In genomic region chrX:71911731-71912050, GRCh38 we compare ENCODE assay signal across 9 cellular contexts. TPM values are rescaled to one million over a fixed set of nuclear protein-coding genes. Genes with fewer than 3 reads are reported as not detected.
DNase-seq lines count a peak whose midpoint lies in the region; ATAC-seq and TF ChIP-seq lines count a peak whose summit lies in the region.
"Had no signal": no experiment of that assay in that cellular context is flagged by ENCODE, and none has a peak within 500 bp of the region (broad histone marks: within the 10 kb centered on the region; RNA-seq: fewer than 3 reads in every experiment).

No MANE protein-coding gene starts in this region.

- CTCF ChIA-PET in T-cell (lab: Charles Lee) = interaction anchor here (0.6 to 0.7 kb wide), 2 partner anchors 729 to 1333 kb away, joined by 3 to 13 read pairs; no protein-coding TSS in a partner anchor
- CTCF ChIA-PET in activated CD4-positive, alpha-beta T cell treated with anti-CD3 and anti-CD28 coated beads, Interleukin-2, amount 10 ng/mL, durations not matched to agents 7 days and 5 days (lab: Charles Lee) = no interaction called here

- H3K9me3 ChIP-seq in cardiac muscle cell (ENCODE audit: low read depth) = no peaks in the 10 kb centered on the region
- H3K9me3 ChIP-seq: SJCRH30 had no signal

- peaks cover 0 to 4% (median 4%) of the 10 kb centered on the region in 3 donors for H3K4me1 Mint-ChIP-seq in T-cell
- H3K4me1 Mint-ChIP-seq in activated CD4-positive, alpha-beta T cell treated with anti-CD3 and anti-CD28 coated beads, Interleukin-2, amount 10 ng/mL, durations not matched to agents 7 days and 5 days = peaks cover 2% of the 10 kb centered on the region

- H3K4me3 ChIP-seq in cardiac muscle cell (peak overlapping the region; percentile 69), retinal pigment epithelial cell (ENCODE audit: low read length) (peak overlapping the region; percentile 41)
- H3K4me3 ChIP-seq: SJCRH30 had no signal

- peaks cover 39 to 52% of the 10 kb centered on the region in 2 donors for H3K27me3 Mint-ChIP-seq in T-cell
- H3K27me3 Mint-ChIP-seq in activated CD4-positive, alpha-beta T cell treated with anti-CD3 and anti-CD28 coated beads, Interleukin-2, amount 10 ng/mL, durations not matched to agents 7 days and 5 days = peaks cover 45% of the 10 kb centered on the region

- H3K4me1 ChIP-seq in cardiac muscle cell (ENCODE audit: low read depth) = peaks cover 4% of the 10 kb centered on the region
- H3K4me1 ChIP-seq: SJCRH30 had no signal

- H3K4me3 Mint-ChIP-seq in T-cell = peak overlapping the region; percentile 25 to 59 (median 45)
- no peak overlapping the region for H3K4me3 Mint-ChIP-seq in activated CD4-positive, alpha-beta T cell treated with anti-CD3 and anti-CD28 coated beads, Interleukin-2, amount 10 ng/mL, durations not matched to agents 7 days and 5 days

- no peaks in the 10 kb centered on the region for H3K9me3 Mint-ChIP-seq in T-cell
- no peaks in the 10 kb centered on the region for H3K9me3 Mint-ChIP-seq in activated CD4-positive, alpha-beta T cell treated with anti-CD3 and anti-CD28 coated beads, Interleukin-2, amount 10 ng/mL, durations not matched to agents 7 days and 5 days

- TF ChIP-seq CTCF in cardiac muscle cell (IDR thresholded peaks at IDR 0.05; ENCODE audit: low read depth, low read length) = no peak
- no peak for TF ChIP-seq CTCF in retinal pigment epithelial cell (conservative IDR thresholded peaks at IDR 0.05; ENCODE audit: low read depth, low read length)

- H3K27ac Mint-ChIP-seq in T-cell = no peak overlapping the region
- no peak overlapping the region for H3K27ac Mint-ChIP-seq in activated CD4-positive, alpha-beta T cell treated with anti-CD3 and anti-CD28 coated beads, Interleukin-2, amount 10 ng/mL, durations not matched to agents 7 days and 5 days

- POLR2A ChIA-PET in T-cell (lab: Charles Lee) = no interaction called here
- POLR2A ChIA-PET in activated CD4-positive, alpha-beta T cell treated with anti-CD3 and anti-CD28 coated beads, Interleukin-2, amount 10 ng/mL, durations not matched to agents 7 days and 5 days (lab: Charles Lee) = no interaction called here

- ATAC-seq in T-cell (replicated peaks in 1 of 4) = peak in 1 of 4 experiments; percentile 16

- DNase-seq in COLO668 (lab: John Stamatoyannopoulos, UW; ENCODE audit: unreplicated experiment) (peak; percentile 1), T-cell (no peak), cardiac muscle cell (ENCODE audit: low read depth in 1 of 2, low spot score in 1 of 2) (peak in 1 of 2 donors; percentile 58), retinal pigment epithelial cell (ENCODE audit: low read depth) (no peak), kidney glomerular epithelial cell (lab: John Stamatoyannopoulos, UW) (no peak), KG1 (lab: John Stamatoyannopoulos, UW) (no peak), SIG-M5 treated with dmso at 0.1 percent for 504 hours (lab: John Stamatoyannopoulos, UW; ENCODE audit: unreplicated experiment) (no peak)
- no peak for DNase-seq in activated CD4-positive, alpha-beta T cell treated with anti-CD3 and anti-CD28 coated beads, Interleukin-2, amount 10 ng/mL, durations not matched to agents 7 days and 5 days
- DNase-seq: SJCRH30 had no signal

- H3K27me3 ChIP-seq in cardiac muscle cell = no peaks in the 10 kb centered on the region
- H3K27me3 ChIP-seq: SJCRH30 had no signal

- H3K27ac ChIP-seq in cardiac muscle cell = peak overlapping the region; percentile 72
- H3K27ac ChIP-seq: SJCRH30 had no signal

- H3K36me3 Mint-ChIP-seq in T-cell = no peaks in the 10 kb centered on the region
- H3K36me3 Mint-ChIP-seq in activated CD4-positive, alpha-beta T cell treated with anti-CD3 and anti-CD28 coated beads, Interleukin-2, amount 10 ng/mL, durations not matched to agents 7 days and 5 days (ENCODE audit: low read depth) = no peaks in the 10 kb centered on the region

- H3K36me3 ChIP-seq in cardiac muscle cell = no peaks in the 10 kb centered on the region
- H3K36me3 ChIP-seq: SJCRH30 had no signal

RNA-seq across cellular contexts. Expression of gene NHSL2, which starts 1.0 kb away (rescaled TPM):
- total RNA-seq in T-cell = 10 to 100 TPM in 1 of 5 donors, 1 to 10 TPM in 4; 3.3 to 11.7 (median 8.1) TPM
- 5.9 and 6.6 TPM in 2 replicates for total RNA-seq in cardiac muscle cell
- 5.6 and 7.9 TPM in 2 replicates for polyA plus RNA-seq in cardiac muscle cell
- total RNA-seq in activated CD4-positive, alpha-beta T cell treated with anti-CD3 and anti-CD28 coated beads, Interleukin-2, amount 10 ng/mL, durations not matched to agents 7 days and 5 days = 1 to 10 TPM in 1 of 2 experiments, under 1 TPM in 1; 1.00 to 1.1 TPM
